Comparison of ENCODE assay signal across 1 cellular context in the genomic region with DNA sequence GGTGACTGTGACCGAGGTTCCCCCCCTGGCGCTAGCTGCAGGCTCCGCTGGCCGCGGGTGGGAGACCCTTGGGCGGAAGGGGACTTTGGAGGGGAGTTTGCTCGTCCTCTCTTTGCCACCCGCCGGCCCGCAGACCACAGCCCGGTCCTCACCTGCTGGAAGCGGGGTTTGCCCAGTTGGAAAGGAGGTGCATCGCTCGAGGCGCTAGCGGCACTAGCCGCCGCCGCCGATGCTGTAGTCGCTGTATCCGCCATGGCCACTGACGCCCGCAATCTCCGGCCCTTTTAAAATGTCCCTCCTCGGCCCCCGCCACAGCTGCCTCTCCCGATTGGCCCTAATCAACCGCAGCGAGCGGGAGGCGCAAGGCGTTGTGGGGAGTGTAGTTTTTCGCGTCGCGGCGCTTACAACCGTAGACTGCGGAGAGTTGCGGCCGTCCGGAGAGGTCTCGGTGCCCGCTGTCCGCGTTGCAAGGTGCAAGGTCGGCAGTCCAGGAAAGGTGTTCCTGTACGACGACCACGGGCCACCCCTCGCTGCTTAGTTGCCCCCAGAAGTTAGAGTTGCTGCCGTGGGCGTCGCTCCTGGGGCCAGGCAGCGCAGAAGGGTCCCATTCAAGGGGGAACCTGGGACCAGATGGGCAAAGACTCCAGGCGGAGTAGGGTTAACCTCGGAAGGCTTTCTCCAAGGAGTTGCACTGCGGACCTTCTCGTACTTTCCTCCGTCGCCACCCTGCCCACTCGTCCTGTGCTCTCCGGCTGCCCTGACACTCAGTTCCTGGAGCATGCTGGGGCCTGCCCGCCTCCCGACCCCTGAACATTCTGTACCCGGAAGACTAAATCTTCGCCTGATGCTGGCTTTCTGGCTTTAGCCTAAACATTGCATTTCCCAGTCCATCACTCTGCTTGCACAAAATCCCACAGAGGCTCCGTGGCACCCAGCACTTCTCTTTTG.
TF ChIP-seq lines count a peak whose summit lies in the region.

A gene with protein sequence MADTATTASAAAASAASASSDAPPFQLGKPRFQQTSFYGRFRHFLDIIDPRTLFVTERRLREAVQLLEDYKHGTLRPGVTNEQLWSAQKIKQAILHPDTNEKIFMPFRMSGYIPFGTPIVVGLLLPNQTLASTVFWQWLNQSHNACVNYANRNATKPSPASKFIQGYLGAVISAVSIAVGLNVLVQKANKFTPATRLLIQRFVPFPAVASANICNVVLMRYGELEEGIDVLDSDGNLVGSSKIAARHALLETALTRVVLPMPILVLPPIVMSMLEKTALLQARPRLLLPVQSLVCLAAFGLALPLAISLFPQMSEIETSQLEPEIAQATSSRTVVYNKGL (minus strand): TSS at position 261 of the 948 bp plus-strand sequence. CDS start 7 bp downstream, at position 254.

TF ChIP-seq in K562, 482 proteins besides CTCF, POLR2A, EP300 and RAD21 (continued from another document and continues in another):
- TF ChIP-seq, protein P1, sequence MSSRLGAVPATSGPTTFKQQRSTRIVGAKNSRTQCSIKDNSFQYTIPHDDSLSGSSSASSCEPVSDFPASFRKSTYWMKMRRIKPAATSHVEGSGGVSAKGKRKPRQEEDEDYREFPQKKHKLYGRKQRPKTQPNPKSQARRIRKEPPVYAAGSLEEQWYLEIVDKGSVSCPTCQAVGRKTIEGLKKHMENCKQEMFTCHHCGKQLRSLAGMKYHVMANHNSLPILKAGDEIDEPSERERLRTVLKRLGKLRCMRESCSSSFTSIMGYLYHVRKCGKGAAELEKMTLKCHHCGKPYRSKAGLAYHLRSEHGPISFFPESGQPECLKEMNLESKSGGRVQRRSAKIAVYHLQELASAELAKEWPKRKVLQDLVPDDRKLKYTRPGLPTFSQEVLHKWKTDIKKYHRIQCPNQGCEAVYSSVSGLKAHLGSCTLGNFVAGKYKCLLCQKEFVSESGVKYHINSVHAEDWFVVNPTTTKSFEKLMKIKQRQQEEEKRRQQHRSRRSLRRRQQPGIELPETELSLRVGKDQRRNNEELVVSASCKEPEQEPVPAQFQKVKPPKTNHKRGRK (tag; IDR thresholded peaks at IDR 0.05): no peak
- peak; percentile 52 for TF ChIP-seq KDM5B (IDR thresholded peaks at IDR 0.05; ENCODE audit: insufficient replicate concordance, low read depth, low read length)
- TF ChIP-seq BRF1 (IDR thresholded peaks at IDR 0.05; ENCODE audit: borderline replicate concordance, extremely low read depth, insufficient read length): no peak
- peak; percentile 93 for TF ChIP-seq POU5F1 (IDR thresholded peaks at IDR 0.05; ENCODE audit: borderline replicate concordance, low read depth, low read length, partially characterized antibody)
- TF ChIP-seq GABPA (tag; conservative IDR thresholded peaks at IDR 0.05; ENCODE audit: low read depth): peak; percentile 75; the same call in 1 of the 2 replicates
- no peak for TF ChIP-seq SMAD1 (IDR thresholded peaks at IDR 0.05; ENCODE audit: low read depth, low read length, partially characterized antibody)
- TF ChIP-seq ARID1B (IDR thresholded peaks at IDR 0.05): peak; percentile 34; the same call in 1 of the 2 replicates
- no peak for TF ChIP-seq XRCC4 (IDR thresholded peaks at IDR 0.05; ENCODE audit: extremely low read depth, insufficient read depth, insufficient read length)
- TF ChIP-seq NONO (IDR thresholded peaks at IDR 0.05; ENCODE audit: low read depth in 2 of 2, low read length in 1 of 2): no peak
- TF ChIP-seq, protein P2, sequence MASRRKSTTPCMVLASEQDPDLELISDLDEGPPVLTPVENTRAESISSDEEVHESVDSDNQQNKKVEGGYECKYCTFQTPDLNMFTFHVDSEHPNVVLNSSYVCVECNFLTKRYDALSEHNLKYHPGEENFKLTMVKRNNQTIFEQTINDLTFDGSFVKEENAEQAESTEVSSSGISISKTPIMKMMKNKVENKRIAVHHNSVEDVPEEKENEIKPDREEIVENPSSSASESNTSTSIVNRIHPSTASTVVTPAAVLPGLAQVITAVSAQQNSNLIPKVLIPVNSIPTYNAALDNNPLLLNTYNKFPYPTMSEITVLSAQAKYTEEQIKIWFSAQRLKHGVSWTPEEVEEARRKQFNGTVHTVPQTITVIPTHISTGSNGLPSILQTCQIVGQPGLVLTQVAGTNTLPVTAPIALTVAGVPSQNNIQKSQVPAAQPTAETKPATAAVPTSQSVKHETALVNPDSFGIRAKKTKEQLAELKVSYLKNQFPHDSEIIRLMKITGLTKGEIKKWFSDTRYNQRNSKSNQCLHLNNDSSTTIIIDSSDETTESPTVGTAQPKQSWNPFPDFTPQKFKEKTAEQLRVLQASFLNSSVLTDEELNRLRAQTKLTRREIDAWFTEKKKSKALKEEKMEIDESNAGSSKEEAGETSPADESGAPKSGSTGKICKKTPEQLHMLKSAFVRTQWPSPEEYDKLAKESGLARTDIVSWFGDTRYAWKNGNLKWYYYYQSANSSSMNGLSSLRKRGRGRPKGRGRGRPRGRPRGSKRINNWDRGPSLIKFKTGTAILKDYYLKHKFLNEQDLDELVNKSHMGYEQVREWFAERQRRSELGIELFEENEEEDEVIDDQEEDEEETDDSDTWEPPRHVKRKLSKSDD (conservative IDR thresholded peaks at IDR 0.05; ENCODE audit: low read length): no peak
- peak; percentile 77 for TF ChIP-seq CREM (IDR thresholded peaks at IDR 0.05; ENCODE audit: low read depth)
- TF ChIP-seq RCOR1 (IDR thresholded peaks at IDR 0.05; ENCODE audit: borderline replicate concordance in 1 of 2, low read depth in 2 of 2, low read length in 2 of 2): peak in 1 of 2 experiments; percentile 46; a peak in 1 of 4 replicates
- TF ChIP-seq PTRF (tag; IDR thresholded peaks at IDR 0.05): no peak
- peak; percentile 46; the same call in 1 of the 2 replicates for TF ChIP-seq ARID4B (CRISPR knock-in tag; IDR thresholded peaks at IDR 0.05)
- TF ChIP-seq KLF6 (CRISPR knock-in tag; IDR thresholded peaks at IDR 0.05; ENCODE audit: borderline replicate concordance): no peak
- no peak for TF ChIP-seq MAFK (IDR thresholded peaks at IDR 0.05; ENCODE audit: low read length)
- TF ChIP-seq, protein P3, sequence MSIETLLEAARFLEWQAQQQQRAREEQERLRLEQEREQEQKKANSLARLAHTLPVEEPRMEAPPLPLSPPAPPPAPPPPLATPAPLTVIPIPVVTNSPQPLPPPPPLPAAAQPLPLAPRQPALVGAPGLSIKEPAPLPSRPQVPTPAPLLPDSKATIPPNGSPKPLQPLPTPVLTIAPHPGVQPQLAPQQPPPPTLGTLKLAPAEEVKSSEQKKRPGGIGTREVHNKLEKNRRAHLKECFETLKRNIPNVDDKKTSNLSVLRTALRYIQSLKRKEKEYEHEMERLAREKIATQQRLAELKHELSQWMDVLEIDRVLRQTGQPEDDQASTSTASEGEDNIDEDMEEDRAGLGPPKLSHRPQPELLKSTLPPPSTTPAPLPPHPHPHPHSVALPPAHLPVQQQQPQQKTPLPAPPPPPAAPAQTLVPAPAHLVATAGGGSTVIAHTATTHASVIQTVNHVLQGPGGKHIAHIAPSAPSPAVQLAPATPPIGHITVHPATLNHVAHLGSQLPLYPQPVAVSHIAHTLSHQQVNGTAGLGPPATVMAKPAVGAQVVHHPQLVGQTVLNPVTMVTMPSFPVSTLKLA (conservative IDR thresholded peaks at IDR 0.05): peak; percentile 58 to 73; a peak in 3 of 4 replicates
- no peak for TF ChIP-seq RBM25 (IDR thresholded peaks at IDR 0.05; ENCODE audit: low read depth, low read length, severe bottlenecking)
- no peak for TF ChIP-seq BRCA1 (IDR thresholded peaks at IDR 0.05)
- no peak for TF ChIP-seq BRCA1 (CRISPR knock-in tag; IDR thresholded peaks at IDR 0.05)
- TF ChIP-seq SMC3 (conservative IDR thresholded peaks at IDR 0.05; ENCODE audit: insufficient read depth, low read depth, low read length): no peak
- no peak for TF ChIP-seq ZNF436 (CRISPR knock-in tag; IDR thresholded peaks at IDR 0.05)
- TF ChIP-seq, protein P4, sequence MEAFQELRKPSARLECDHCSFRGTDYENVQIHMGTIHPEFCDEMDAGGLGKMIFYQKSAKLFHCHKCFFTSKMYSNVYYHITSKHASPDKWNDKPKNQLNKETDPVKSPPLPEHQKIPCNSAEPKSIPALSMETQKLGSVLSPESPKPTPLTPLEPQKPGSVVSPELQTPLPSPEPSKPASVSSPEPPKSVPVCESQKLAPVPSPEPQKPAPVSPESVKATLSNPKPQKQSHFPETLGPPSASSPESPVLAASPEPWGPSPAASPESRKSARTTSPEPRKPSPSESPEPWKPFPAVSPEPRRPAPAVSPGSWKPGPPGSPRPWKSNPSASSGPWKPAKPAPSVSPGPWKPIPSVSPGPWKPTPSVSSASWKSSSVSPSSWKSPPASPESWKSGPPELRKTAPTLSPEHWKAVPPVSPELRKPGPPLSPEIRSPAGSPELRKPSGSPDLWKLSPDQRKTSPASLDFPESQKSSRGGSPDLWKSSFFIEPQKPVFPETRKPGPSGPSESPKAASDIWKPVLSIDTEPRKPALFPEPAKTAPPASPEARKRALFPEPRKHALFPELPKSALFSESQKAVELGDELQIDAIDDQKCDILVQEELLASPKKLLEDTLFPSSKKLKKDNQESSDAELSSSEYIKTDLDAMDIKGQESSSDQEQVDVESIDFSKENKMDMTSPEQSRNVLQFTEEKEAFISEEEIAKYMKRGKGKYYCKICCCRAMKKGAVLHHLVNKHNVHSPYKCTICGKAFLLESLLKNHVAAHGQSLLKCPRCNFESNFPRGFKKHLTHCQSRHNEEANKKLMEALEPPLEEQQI (IDR thresholded peaks at IDR 0.05): no peak
- TF ChIP-seq ZNF655 (CRISPR knock-in tag; IDR thresholded peaks at IDR 0.05): no peak
- no peak; the same call in 1 of the 2 replicates for TF ChIP-seq POLR2AphosphoS2 (IDR thresholded peaks at IDR 0.05; ENCODE audit: low read length)
- TF ChIP-seq GATA2 (CRISPR knock-in tag; IDR thresholded peaks at IDR 0.05): peak; percentile 79
- peak; percentile 48 for TF ChIP-seq SMAD4 (CRISPR knock-in tag; conservative IDR thresholded peaks at IDR 0.05)
- TF ChIP-seq, protein P5, sequence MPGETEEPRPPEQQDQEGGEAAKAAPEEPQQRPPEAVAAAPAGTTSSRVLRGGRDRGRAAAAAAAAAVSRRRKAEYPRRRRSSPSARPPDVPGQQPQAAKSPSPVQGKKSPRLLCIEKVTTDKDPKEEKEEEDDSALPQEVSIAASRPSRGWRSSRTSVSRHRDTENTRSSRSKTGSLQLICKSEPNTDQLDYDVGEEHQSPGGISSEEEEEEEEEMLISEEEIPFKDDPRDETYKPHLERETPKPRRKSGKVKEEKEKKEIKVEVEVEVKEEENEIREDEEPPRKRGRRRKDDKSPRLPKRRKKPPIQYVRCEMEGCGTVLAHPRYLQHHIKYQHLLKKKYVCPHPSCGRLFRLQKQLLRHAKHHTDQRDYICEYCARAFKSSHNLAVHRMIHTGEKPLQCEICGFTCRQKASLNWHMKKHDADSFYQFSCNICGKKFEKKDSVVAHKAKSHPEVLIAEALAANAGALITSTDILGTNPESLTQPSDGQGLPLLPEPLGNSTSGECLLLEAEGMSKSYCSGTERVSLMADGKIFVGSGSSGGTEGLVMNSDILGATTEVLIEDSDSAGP (CRISPR knock-in tag; IDR thresholded peaks at IDR 0.05): 0 out of 2 replicates have a peak, but pooled peaks have one; percentile 22
- TF ChIP-seq ZNF23 (CRISPR knock-in tag; IDR thresholded peaks at IDR 0.05): no peak
- TF ChIP-seq, protein P6, sequence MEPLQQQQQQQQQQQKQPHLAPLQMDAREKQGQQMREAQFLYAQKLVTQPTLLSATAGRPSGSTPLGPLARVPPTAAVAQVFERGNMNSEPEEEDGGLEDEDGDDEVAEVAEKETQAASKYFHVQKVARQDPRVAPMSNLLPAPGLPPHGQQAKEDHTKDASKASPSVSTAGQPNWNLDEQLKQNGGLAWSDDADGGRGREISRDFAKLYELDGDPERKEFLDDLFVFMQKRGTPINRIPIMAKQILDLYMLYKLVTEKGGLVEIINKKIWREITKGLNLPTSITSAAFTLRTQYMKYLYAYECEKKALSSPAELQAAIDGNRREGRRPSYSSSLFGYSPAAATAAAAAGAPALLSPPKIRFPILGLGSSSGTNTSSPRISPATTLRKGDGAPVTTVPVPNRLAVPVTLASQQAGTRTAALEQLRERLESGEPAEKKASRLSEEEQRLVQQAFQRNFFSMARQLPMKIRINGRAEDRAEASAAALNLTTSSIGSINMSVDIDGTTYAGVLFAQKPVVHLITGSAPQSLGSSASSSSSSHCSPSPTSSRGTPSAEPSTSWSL (CRISPR knock-in tag; IDR thresholded peaks at IDR 0.05; ENCODE audit: borderline replicate concordance): no peak
- no peak for TF ChIP-seq SMARCA4 (IDR thresholded peaks at IDR 0.05)
- no peak for TF ChIP-seq RAD51 (IDR thresholded peaks at IDR 0.05; ENCODE audit: borderline replicate concordance, low read depth)
- no peak for TF ChIP-seq CSDE1 (IDR thresholded peaks at IDR 0.05)
- TF ChIP-seq HNRNPL (IDR thresholded peaks at IDR 0.05; ENCODE audit: low read depth, low read length): no peak
